8 cellular contexts compared by ENCODE assay signal in the genomic region with DNA sequence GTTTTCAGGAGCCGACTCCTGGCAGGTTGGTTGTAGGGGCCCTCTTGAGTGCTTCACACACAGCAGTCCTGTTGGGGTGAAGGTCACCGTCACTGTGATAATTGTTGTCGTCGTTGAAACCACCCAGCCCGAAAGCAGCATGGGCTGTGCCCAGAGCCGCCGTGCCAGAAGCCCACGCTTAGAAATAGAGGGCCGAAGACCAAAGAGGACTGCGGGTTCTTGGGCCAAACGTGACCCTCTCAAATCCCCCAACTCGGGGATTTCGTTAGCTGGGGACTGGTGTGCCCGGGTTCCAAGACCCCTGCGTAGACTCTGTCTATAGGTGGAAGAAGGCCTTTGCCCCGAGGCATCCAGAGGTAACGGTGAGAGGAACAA. TPM values are rescaled to one million over a fixed set of nuclear protein-coding genes. Genes with fewer than 3 reads are reported as not detected.
DNase-seq lines count a peak whose midpoint lies in the region; ATAC-seq and TF ChIP-seq lines count a peak whose summit lies in the region.

No MANE protein-coding gene starts in this region.

- H3K4me1 ChIP-seq in HUES64 (ENCODE audit: insufficient read depth, low read length) (peaks cover 6% of the 10 kb centered on the region; the same call in 1 of the 2 replicates), SK-N-SH (ENCODE audit: control insufficient read depth in 1 of 2, insufficient read depth in 2 of 2, low read depth in 1 of 2, low read length in 1 of 2) (peaks cover 0 to 3% of the 10 kb centered on the region in 2 experiments; a peak in 1 of 4 replicates)

- no peaks in the 10 kb centered on the region for H3K36me3 Mint-ChIP-seq in activated naive CD8-positive, alpha-beta T cell treated with anti-CD3 and anti-CD28 coated beads for 36 hours
- H3K36me3 Mint-ChIP-seq in stimulated activated naive B cell treated with anti-CD40 and anti-IgM and Interleukin-4, amounts not matched to agents 10 μg/mL and 1 μg/mL and 100 μg/mL, for 72 hours = no peaks in the 10 kb centered on the region

- peaks cover 7% of the 10 kb centered on the region for H3K4me1 Mint-ChIP-seq in activated naive CD8-positive, alpha-beta T cell treated with anti-CD3 and anti-CD28 coated beads for 36 hours
- peaks cover 7 to 16% of the 10 kb centered on the region in 2 donors for H3K4me1 Mint-ChIP-seq in stimulated activated naive B cell treated with anti-CD40 and anti-IgM and Interleukin-4, amounts not matched to agents 10 μg/mL and 1 μg/mL and 100 μg/mL, for 72 hours

- no peak for TF ChIP-seq RAD21 in SK-N-SH (IDR thresholded peaks at IDR 0.05; ENCODE audit: low read length)

- H3K79me2 ChIP-seq in SK-N-SH (ENCODE audit: insufficient read depth) = no peaks in the 10 kb centered on the region

- no peak for DNase-seq in activated naive CD8-positive, alpha-beta T cell treated with anti-CD3 and anti-CD28 coated beads for 36 hours
- DNase-seq in left lobe of liver (ENCODE audit: low spot score) (no peak), ACHN (no peak), SK-N-SH (no peak), anterior cingulate cortex (lab: John Stamatoyannopoulos, UW) (no peak)
- no peak for DNase-seq in stimulated activated naive B cell treated with anti-CD40 and anti-IgM and Interleukin-4, amounts not matched to agents 10 μg/mL and 1 μg/mL and 100 μg/mL, for 72 hours

- peak overlapping the region; percentile 90 for H3K4me3 Mint-ChIP-seq in activated naive CD8-positive, alpha-beta T cell treated with anti-CD3 and anti-CD28 coated beads for 36 hours
- H3K4me3 Mint-ChIP-seq in stimulated activated naive B cell treated with anti-CD40 and anti-IgM and Interleukin-4, amounts not matched to agents 10 μg/mL and 1 μg/mL and 100 μg/mL, for 72 hours = peak overlapping the region; percentile 83 to 87

- ATAC-seq in left lobe of liver (peak; percentile 10), GM19324 (IDR thresholded peaks at IDR 0.05; ENCODE audit: low FRiP score, unreplicated experiment) (no peak)
- ATAC-seq in stimulated activated naive B cell treated with anti-CD40 and anti-IgM and Interleukin-4, amounts not matched to agents 10 μg/mL and 1 μg/mL and 100 μg/mL, for 72 hours (replicated peaks) = no peak

- H3K27ac ChIP-seq in HUES64 (ENCODE audit: low read depth, low read length) (no peak overlapping the region), SK-N-SH (ENCODE audit: low read depth in 2 of 2, low read length in 1 of 2) (no peak overlapping the region; a peak in 1 of 4 replicates)

- no peaks in the 10 kb centered on the region for H3K9me2 ChIP-seq in SK-N-SH

- in situ Hi-C loops in ACHN (cut with HindIII; ENCODE audit: low pct_ligation_motif_present, low pct_unique_long_range_greater_than_20kb, low sequenced_read_pairs) = no loop called here

- H2AFZ ChIP-seq in SK-N-SH (ENCODE audit: low read depth) = no peak overlapping the region

- peaks cover 23% of the 10 kb centered on the region for H3K27me3 ChIP-seq in HUES64 (ENCODE audit: insufficient read depth, low read length)
- H3K27me3 ChIP-seq in SK-N-SH (ENCODE audit: insufficient read depth) = no peaks in the 10 kb centered on the region

- peak overlapping the region; percentile 83 for H3K4me3 ChIP-seq in HUES64 (ENCODE audit: low read length)
- peak overlapping the region in 1 of 2 experiments; percentile 57; a peak in 1 of 4 replicates for H3K4me3 ChIP-seq in SK-N-SH (ENCODE audit: low read depth in 2 of 2, low read length in 1 of 2)

- no peaks in the 10 kb centered on the region for H3F3A ChIP-seq in SK-N-SH (replicated peaks; ENCODE audit: insufficient read depth)

- WGBS in HUES64 = 64% methylated on average over 17 of the region's 17 CpGs
- 73% methylated on average over 9 of the region's 17 CpGs for WGBS in SK-N-SH (ENCODE audit: low lambda C conversion rate)

- H3K36me3 ChIP-seq in HUES64 (ENCODE audit: insufficient read depth, low read length) (no peaks in the 10 kb centered on the region), SK-N-SH (replicated peaks in 1 of 2; ENCODE audit: control insufficient read depth in 1 of 2, insufficient read depth in 2 of 2, low read length in 1 of 2) (no peaks in the 10 kb centered on the region)

- POLR2A ChIA-PET in SK-N-SH (lab: Yijun Ruan, JAX) = no interaction called here

- H4K20me1 ChIP-seq in SK-N-SH (ENCODE audit: insufficient read depth) = no peaks in the 10 kb centered on the region

- H3K27ac Mint-ChIP-seq in activated naive CD8-positive, alpha-beta T cell treated with anti-CD3 and anti-CD28 coated beads for 36 hours = no peak overlapping the region
- no peak overlapping the region for H3K27ac Mint-ChIP-seq in stimulated activated naive B cell treated with anti-CD40 and anti-IgM and Interleukin-4, amounts not matched to agents 10 μg/mL and 1 μg/mL and 100 μg/mL, for 72 hours

- CTCF ChIA-PET in SK-N-SH (lab: Yijun Ruan, JAX) = interaction anchor here (0.6 to 8.3 kb wide), 61 partner anchors 10 to 1076 kb away, joined by 3 to 184 read pairs (median 5); a partner anchor contains a TSS

- no peak for TF ChIP-seq EP300 in SK-N-SH (IDR thresholded peaks at IDR 0.05; ENCODE audit: borderline replicate concordance in 1 of 2, low read depth in 1 of 2, low read length in 1 of 2)

- H3K9me3 ChIP-seq in HUES64 (ENCODE audit: insufficient read depth, low read depth, low read length) (no peaks in the 10 kb centered on the region), SK-N-SH (no peaks in the 10 kb centered on the region)

- H3K9ac ChIP-seq in HUES64 (ENCODE audit: low read depth, low read length) (no peak overlapping the region), SK-N-SH (no peak overlapping the region)

- TF ChIP-seq CTCF in SK-N-SH (IDR thresholded peaks at IDR 0.05) = no peak

- no peaks in the 10 kb centered on the region for H3K9me3 Mint-ChIP-seq in activated naive CD8-positive, alpha-beta T cell treated with anti-CD3 and anti-CD28 coated beads for 36 hours
- H3K9me3 Mint-ChIP-seq in stimulated activated naive B cell treated with anti-CD40 and anti-IgM and Interleukin-4, amounts not matched to agents 10 μg/mL and 1 μg/mL and 100 μg/mL, for 72 hours = peaks cover 0 to 5% of the 10 kb centered on the region in 2 donors

- H3K27me3 Mint-ChIP-seq in activated naive CD8-positive, alpha-beta T cell treated with anti-CD3 and anti-CD28 coated beads for 36 hours = peaks cover 12% of the 10 kb centered on the region
- H3K27me3 Mint-ChIP-seq in stimulated activated naive B cell treated with anti-CD40 and anti-IgM and Interleukin-4, amounts not matched to agents 10 μg/mL and 1 μg/mL and 100 μg/mL, for 72 hours = peaks cover 46 to 54% of the 10 kb centered on the region in 2 donors

- H3K4me2 ChIP-seq in SK-N-SH = no peak overlapping the region

TF ChIP-seq in SK-N-SH, 30 proteins besides CTCF, POLR2A, EP300 and RAD21:
- TF ChIP-seq FOSL2 (IDR thresholded peaks at IDR 0.05; ENCODE audit: borderline replicate concordance, low read depth) (no peak), NRF1 (IDR thresholded peaks at IDR 0.05; ENCODE audit: low read depth, low read length) (no peak), RFX5 (IDR thresholded peaks at IDR 0.05; ENCODE audit: low read length) (no peak), YY1 (IDR thresholded peaks at IDR 0.05; ENCODE audit: low read depth) (no peak), TCF12 (IDR thresholded peaks at IDR 0.05) (no peak), GATA2 (CRISPR knock-in tag; IDR thresholded peaks at IDR 0.05) (no peak), CHD2 (IDR thresholded peaks at IDR 0.05; ENCODE audit: low read length, partially characterized antibody) (no peak), JUND (IDR thresholded peaks at IDR 0.05) (no peak)
- TF ChIP-seq, protein P1, sequence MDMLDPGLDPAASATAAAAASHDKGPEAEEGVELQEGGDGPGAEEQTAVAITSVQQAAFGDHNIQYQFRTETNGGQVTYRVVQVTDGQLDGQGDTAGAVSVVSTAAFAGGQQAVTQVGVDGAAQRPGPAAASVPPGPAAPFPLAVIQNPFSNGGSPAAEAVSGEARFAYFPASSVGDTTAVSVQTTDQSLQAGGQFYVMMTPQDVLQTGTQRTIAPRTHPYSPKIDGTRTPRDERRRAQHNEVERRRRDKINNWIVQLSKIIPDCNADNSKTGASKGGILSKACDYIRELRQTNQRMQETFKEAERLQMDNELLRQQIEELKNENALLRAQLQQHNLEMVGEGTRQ (IDR thresholded peaks at IDR 0.05; ENCODE audit: borderline replicate concordance, low read depth, low read length) = no peak
- TF ChIP-seq, protein P2, sequence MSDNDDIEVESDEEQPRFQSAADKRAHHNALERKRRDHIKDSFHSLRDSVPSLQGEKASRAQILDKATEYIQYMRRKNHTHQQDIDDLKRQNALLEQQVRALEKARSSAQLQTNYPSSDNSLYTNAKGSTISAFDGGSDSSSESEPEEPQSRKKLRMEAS (IDR thresholded peaks at IDR 0.05; ENCODE audit: low read depth) = no peak

RNA-seq across cellular contexts. Expression of a gene that starts 7.5 kb away (rescaled TPM):
- polyA plus RNA-seq in HUES64 (2013, experiment 1 of 2) = 0.40 TPM
- 1.1 TPM for polyA plus RNA-seq in HUES64 (2013, experiment 2 of 2)
- total RNA-seq in activated naive CD8-positive, alpha-beta T cell treated with anti-CD3 and anti-CD28 coated beads for 36 hours = 1 to 10 TPM; 2.5 to 3.6 TPM
- 22.4 TPM for total RNA-seq in left lobe of liver
- not detected in 2 replicates for polyA plus RNA-seq in SK-N-SH (2012; rRNA removed)
- polyA plus RNA-seq in SK-N-SH (2012; cell fraction: cytosol; rRNA removed) = 0.04 TPM in 2 replicates
- polyA plus RNA-seq in SK-N-SH (2012; cell fraction: nucleus; rRNA removed) = 0.01 and 0.14 TPM in 2 replicates
